ENCODE assay signal across 14 cellular contexts in genomic region chr2:226483745-226484619, GRCh38.
DNase-seq lines count a peak whose midpoint lies in the region; ATAC-seq and TF ChIP-seq lines count a peak whose summit lies in the region.
"Had no signal": no experiment of that assay in that cellular context is flagged by ENCODE, and none has a peak within 500 bp of the region (broad histone marks: within the 10 kb centered on the region; RNA-seq: fewer than 3 reads in every experiment).

No MANE protein-coding gene starts in this region.

- no peaks in the 10 kb centered on the region for H3K36me3 ChIP-seq in brain microvascular endothelial cell (replicated peaks)
- H3K36me3 ChIP-seq: neutrophil had no signal

- in situ Hi-C loops in brain microvascular endothelial cell (cut with HindIII; ENCODE audit: low pct_ligation_motif_present, low sequenced_read_pairs): no loop called here

- POLR2A ChIA-PET in AG04449 (lab: Yijun Ruan, JAX): interaction anchor here (0.7 to 1.2 kb wide), 3 partner anchors 217 to 1857 kb away, joined by 3 read pairs; no protein-coding TSS in a partner anchor
- POLR2A ChIA-PET in activated CD4-positive, alpha-beta T cell treated with anti-CD3 and anti-CD28 coated beads, Interleukin-2, amount 10 ng/mL, durations not matched to agents 7 days and 5 days (lab: Charles Lee): no interaction called here

- DNase-seq in AG04449 (ENCODE audit: low read depth, low spot score): peak; percentile 28
- peak; percentile 64 for DNase-seq in HFFc6
- DNase-seq in brain microvascular endothelial cell: peak; percentile 50
- DNase-seq in kidney glomerular epithelial cell (lab: John Stamatoyannopoulos, UW): peak; percentile 68
- no peak for DNase-seq in stimulated activated CD8-positive, alpha-beta memory T cell treated with anti-CD3 and anti-CD28 coated beads, Interleukin-4, amount 100 ng/mL, for 48 hours
- no peak for DNase-seq in activated CD4-positive, alpha-beta T cell treated with anti-CD3 and anti-CD28 coated beads, Interleukin-2, amount 10 ng/mL, durations not matched to agents 7 days and 5 days
- no peak for DNase-seq in effector CD4-positive, alpha-beta T cell
- DNase-seq: activated CD4-positive, alpha-beta T cell treated with anti-CD3 and anti-CD28 coated beads, Interleukin-2, amount 10 ng/mL, durations not matched to agents 24 days and 14 days; activated naive CD4-positive, alpha-beta T cell treated with Interleukin-2 at 50 U/mL for 16 hours; AML-193; effector memory CD8-positive, alpha-beta T cell had no signal

- ATAC-seq in GM18873 (IDR thresholded peaks at IDR 0.05; ENCODE audit: low FRiP score, unreplicated experiment): no peak
- ATAC-seq: effector memory CD8-positive, alpha-beta T cell had no signal

- H3K27ac ChIP-seq in brain microvascular endothelial cell: peak overlapping the region; percentile 12
- H3K27ac ChIP-seq: neutrophil had no signal

- peaks cover 4% of the 10 kb centered on the region; the same call in 1 of the 2 replicates for H3K36me3 Mint-ChIP-seq in HFFc6 (ENCODE audit: low read depth)
- no peaks in the 10 kb centered on the region for H3K36me3 Mint-ChIP-seq in activated CD4-positive, alpha-beta T cell treated with anti-CD3 and anti-CD28 coated beads, Interleukin-2, amount 10 ng/mL, durations not matched to agents 7 days and 5 days (ENCODE audit: low read depth)

- CTCF ChIA-PET in AG04449 (lab: Yijun Ruan, JAX): interaction anchor here (0.9 to 1.1 kb wide), 4 partner anchors 312 to 812 kb away, joined by 3 read pairs; partner anchors contain the start of gene IRS1
- CTCF ChIA-PET in activated CD4-positive, alpha-beta T cell treated with anti-CD3 and anti-CD28 coated beads, Interleukin-2, amount 10 ng/mL, durations not matched to agents 7 days and 5 days (lab: Charles Lee): no interaction called here

- peak overlapping the region; percentile 81 for H3K27ac Mint-ChIP-seq in HFFc6
- no peak overlapping the region for H3K27ac Mint-ChIP-seq in activated CD4-positive, alpha-beta T cell treated with anti-CD3 and anti-CD28 coated beads, Interleukin-2, amount 10 ng/mL, durations not matched to agents 7 days and 5 days
- H3K27ac Mint-ChIP-seq: activated CD4-positive, alpha-beta T cell treated with anti-CD3 and anti-CD28 coated beads, Interleukin-2, amount 10 ng/mL, durations not matched to agents 24 days and 14 days; effector memory CD8-positive, alpha-beta T cell; stimulated activated naive CD8-positive, alpha-beta T cell treated with anti-CD3 and anti-CD28 coated beads, Interleukin-15, Interleukin-2, amounts not matched to agents 100 ng/mL and 50 ng/mL, for 24 hours had no signal

- H3K27me3 ChIP-seq in brain microvascular endothelial cell (replicated peaks): no peaks in the 10 kb centered on the region
- H3K27me3 ChIP-seq: neutrophil had no signal

- no peaks in the 10 kb centered on the region for H3K9me3 Mint-ChIP-seq in HFFc6
- H3K9me3 Mint-ChIP-seq in activated CD4-positive, alpha-beta T cell treated with anti-CD3 and anti-CD28 coated beads, Interleukin-2, amount 10 ng/mL, durations not matched to agents 7 days and 5 days: no peaks in the 10 kb centered on the region
- H3K9me3 Mint-ChIP-seq: activated CD4-positive, alpha-beta T cell treated with anti-CD3 and anti-CD28 coated beads, Interleukin-2, amount 10 ng/mL, durations not matched to agents 24 days and 14 days; effector memory CD8-positive, alpha-beta T cell had no signal

- peaks cover 55% of the 10 kb centered on the region for H3K4me1 Mint-ChIP-seq in HFFc6 (ENCODE audit: low read depth)
- H3K4me1 Mint-ChIP-seq in activated CD4-positive, alpha-beta T cell treated with anti-CD3 and anti-CD28 coated beads, Interleukin-2, amount 10 ng/mL, durations not matched to agents 7 days and 5 days: no peaks in the 10 kb centered on the region

- H3K4me3 ChIP-seq in AG04449 (ENCODE audit: low read depth, low read length): 0 out of 2 replicates have a peak overlapping the region, but pooled peaks have one; percentile 9
- no peak overlapping the region for H3K4me3 ChIP-seq in brain microvascular endothelial cell (ENCODE audit: low read depth, low read length)

- H3K27me3 Mint-ChIP-seq in HFFc6 (ENCODE audit: insufficient read depth): no peaks in the 10 kb centered on the region
- peaks cover 7% of the 10 kb centered on the region for H3K27me3 Mint-ChIP-seq in activated CD4-positive, alpha-beta T cell treated with anti-CD3 and anti-CD28 coated beads, Interleukin-2, amount 10 ng/mL, durations not matched to agents 7 days and 5 days

- H3K4me3 Mint-ChIP-seq in HFFc6: peak overlapping the region; percentile 78
- H3K4me3 Mint-ChIP-seq in activated CD4-positive, alpha-beta T cell treated with anti-CD3 and anti-CD28 coated beads, Interleukin-2, amount 10 ng/mL, durations not matched to agents 7 days and 5 days: no peak overlapping the region
- H3K4me3 Mint-ChIP-seq: activated CD4-positive, alpha-beta T cell treated with anti-CD3 and anti-CD28 coated beads, Interleukin-2, amount 10 ng/mL, durations not matched to agents 24 days and 14 days; effector memory CD8-positive, alpha-beta T cell; stimulated activated naive CD8-positive, alpha-beta T cell treated with anti-CD3 and anti-CD28 coated beads, Interleukin-15, Interleukin-2, amounts not matched to agents 100 ng/mL and 50 ng/mL, for 24 hours had no signal

- no peak for TF ChIP-seq CTCF in AG04449 (IDR thresholded peaks at IDR 0.05; ENCODE audit: insufficient read depth, low read length, missing control alignments)
- no peak for TF ChIP-seq CTCF in HFFc6 (IDR thresholded peaks at IDR 0.05)
- no peak for TF ChIP-seq CTCF in brain microvascular endothelial cell (IDR thresholded peaks at IDR 0.05; ENCODE audit: low read depth, low read length, missing control alignments)

Comparison
In these comparisons a context has a peak if more than half of its experiments do, and no peak if none do; other contexts are left out.
1. DNase-seq: peak in AG04449 (single experiment), HFFc6 (single experiment), brain microvascular endothelial cell (single experiment) and kidney glomerular epithelial cell (single experiment); none in stimulated activated CD8-positive, alpha-beta memory T cell treated with anti-CD3 and anti-CD28 coated beads, Interleukin-4, amount 100 ng/mL, for 48 hours (single experiment), activated CD4-positive, alpha-beta T cell treated with anti-CD3 and anti-CD28 coated beads, Interleukin-2, amount 10 ng/mL, durations not matched to agents 7 days and 5 days (single experiment) and effector CD4-positive, alpha-beta T cell (single experiment).